ENCODE assay signal across 1 cellular context in the genomic region with DNA sequence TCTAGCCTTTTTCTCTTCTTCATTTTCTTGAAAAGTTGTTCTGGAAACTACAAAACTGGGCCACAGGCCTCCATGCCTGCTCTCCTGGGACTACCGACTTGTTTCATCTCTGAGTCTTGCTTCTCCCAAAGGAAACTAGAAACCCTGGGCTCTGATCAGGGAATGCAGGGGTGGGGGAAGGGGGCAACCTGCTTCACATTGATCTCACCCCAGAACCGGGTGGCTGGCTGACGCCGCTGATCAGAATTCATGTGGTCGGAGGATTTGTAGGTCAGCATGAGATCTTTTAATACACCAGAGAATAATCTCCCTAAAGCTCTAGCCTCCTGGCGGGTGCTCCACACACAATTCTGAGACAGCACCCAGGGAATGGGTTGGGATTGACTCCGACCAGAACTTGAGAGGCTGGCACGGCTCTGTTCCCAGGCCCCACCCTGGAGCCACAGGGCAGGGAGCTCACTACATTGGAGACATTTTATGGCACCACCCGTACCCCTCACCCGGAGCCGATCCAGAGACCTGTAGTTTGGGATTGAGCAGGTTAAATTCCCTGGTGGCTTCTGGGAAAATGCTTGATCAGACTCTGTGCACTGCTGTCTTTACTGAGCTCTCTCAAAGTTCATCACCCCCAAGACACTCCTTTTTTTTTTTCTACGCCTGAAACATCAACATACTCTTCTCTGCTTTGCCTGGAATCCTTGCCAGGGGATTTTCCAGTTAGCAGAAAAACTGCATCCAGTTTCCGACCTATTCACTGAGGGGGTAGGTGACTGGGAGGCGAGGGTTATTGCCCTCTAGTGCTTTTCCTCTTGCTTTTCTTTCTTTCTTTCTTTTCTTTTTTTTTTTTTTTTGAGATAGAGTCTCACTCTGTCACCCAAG.
TF ChIP-seq lines count a peak whose summit lies in the region.

No MANE protein-coding gene starts in this region.

TF ChIP-seq in HepG2, 621 proteins besides CTCF, POLR2A, EP300 and RAD21:
- no peak for TF ChIP-seq ZNF296 (CRISPR knock-in tag; conservative IDR thresholded peaks at IDR 0.05)
- 0 out of 2 replicates have a peak, but pooled peaks have one; percentile 18 for TF ChIP-seq ZNF362 (CRISPR knock-in tag; IDR thresholded peaks at IDR 0.05; ENCODE audit: borderline replicate concordance)
